13 cellular contexts compared by ENCODE assay signal in genomic region chr7:107937514-107937913, GRCh38. TPM values are rescaled to one million over a fixed set of nuclear protein-coding genes. Genes with fewer than 3 reads are reported as not detected.
DNase-seq lines count a peak whose midpoint lies in the region; ATAC-seq and TF ChIP-seq lines count a peak whose summit lies in the region.
"Had no signal": no experiment of that assay in that cellular context is flagged by ENCODE, and none has a peak within 500 bp of the region (broad histone marks: within the 10 kb centered on the region; RNA-seq: fewer than 3 reads in every experiment).

No MANE protein-coding gene starts in this region.

- H3K4me1 Mint-ChIP-seq in HFFc6 (ENCODE audit: low read depth): peaks cover 90% of the 10 kb centered on the region
- H3K4me1 Mint-ChIP-seq: activated B cell treated with CpG ODN at 0.5 μM for 24 hours; stimulated activated naive B cell treated with anti-CD40 and anti-IgM and Interleukin-4, amounts not matched to agents 10 μg/mL and 1 μg/mL and 100 μg/mL, for 72 hours had no signal

- ATAC-seq in HG03469 (IDR thresholded peaks at IDR 0.05; ENCODE audit: unreplicated experiment) (no peak), GM21526 (IDR thresholded peaks at IDR 0.05; ENCODE audit: low FRiP score, unreplicated experiment) (no peak), upper lobe of right lung (no peak)
- ATAC-seq: effector memory CD8-positive, alpha-beta T cell; stimulated activated naive B cell treated with anti-CD40 and anti-IgM and Interleukin-4, amounts not matched to agents 10 μg/mL and 1 μg/mL and 100 μg/mL, for 72 hours had no signal

- H3K4me3 ChIP-seq in skeletal muscle tissue (ENCODE audit: low read length in 3 of 3) (no peak overlapping the region), upper lobe of right lung (no peak overlapping the region)

- peaks cover 14 to 30% (median 20%) of the 10 kb centered on the region in 3 donors for H3K4me1 ChIP-seq in skeletal muscle tissue (ENCODE audit: control insufficient read depth in 3 of 3, insufficient read depth in 3 of 3, low read length in 3 of 3)
- H3K4me1 ChIP-seq in upper lobe of right lung: peaks cover 6% of the 10 kb centered on the region

- H3K27me3 Mint-ChIP-seq in HFFc6 (ENCODE audit: insufficient read depth): peaks cover 4% of the 10 kb centered on the region; the same call in 1 of the 2 replicates
- H3K27me3 Mint-ChIP-seq: activated B cell treated with CpG ODN at 0.5 μM for 24 hours; effector memory CD8-positive, alpha-beta T cell; stimulated activated naive B cell treated with anti-CD40 and anti-IgM and Interleukin-4, amounts not matched to agents 10 μg/mL and 1 μg/mL and 100 μg/mL, for 72 hours had no signal

- no peak for DNase-seq in HFFc6
- DNase-seq in amniotic epithelial cell (ENCODE audit: low read depth): peak; percentile 43
- DNase-seq in iris pigment epithelial cell (ENCODE audit: low read depth): peak; percentile 65
- no peak for DNase-seq in upper lobe of right lung
- DNase-seq in dedifferentiated amniotic fluid mesenchymal stem cell (ENCODE audit: extremely low spot score): no peak
- DNase-seq: activated B cell treated with CpG ODN at 0.5 μM for 24 hours; effector memory CD8-positive, alpha-beta T cell; head of caudate nucleus; NCI-H1105; stimulated activated naive B cell treated with anti-CD40 and anti-IgM and Interleukin-4, amounts not matched to agents 10 μg/mL and 1 μg/mL and 100 μg/mL, for 72 hours had no signal

- H3K27ac ChIP-seq in skeletal muscle tissue (ENCODE audit: low read depth, low read length) (peak overlapping the region; percentile 5), upper lobe of right lung (no peak overlapping the region)

- no peaks in the 10 kb centered on the region for H3K9me3 ChIP-seq in skeletal muscle tissue (ENCODE audit: control insufficient read depth in 3 of 3, low read length in 3 of 3)
- no peaks in the 10 kb centered on the region for H3K9me3 ChIP-seq in upper lobe of right lung

- H3K9me3 Mint-ChIP-seq in HFFc6: no peaks in the 10 kb centered on the region
- H3K9me3 Mint-ChIP-seq: activated B cell treated with CpG ODN at 0.5 μM for 24 hours; effector memory CD8-positive, alpha-beta T cell; stimulated activated naive B cell treated with anti-CD40 and anti-IgM and Interleukin-4, amounts not matched to agents 10 μg/mL and 1 μg/mL and 100 μg/mL, for 72 hours had no signal

- no peak overlapping the region for H3K9ac ChIP-seq in skeletal muscle tissue (ENCODE audit: low read depth in 1 of 3, low read length in 3 of 3)

- intact Hi-C loops in upper lobe of right lung (cut with DNase I): no loop called here

- H3K36me3 ChIP-seq in skeletal muscle tissue (ENCODE audit: control insufficient read depth in 3 of 3, insufficient read depth in 3 of 3, low read length in 3 of 3) (peaks cover 8 to 25% (median 10%) of the 10 kb centered on the region in 3 donors), upper lobe of right lung (peaks cover 22% of the 10 kb centered on the region)

- H3K4me3 Mint-ChIP-seq in HFFc6: no peak overlapping the region
- H3K4me3 Mint-ChIP-seq: activated B cell treated with CpG ODN at 0.5 μM for 24 hours; effector memory CD8-positive, alpha-beta T cell; stimulated activated naive B cell treated with anti-CD40 and anti-IgM and Interleukin-4, amounts not matched to agents 10 μg/mL and 1 μg/mL and 100 μg/mL, for 72 hours had no signal

- no peak for TF ChIP-seq CTCF in HFFc6 (IDR thresholded peaks at IDR 0.05)
- no peak for TF ChIP-seq CTCF in upper lobe of right lung (IDR thresholded peaks at IDR 0.05)

- H3K36me3 Mint-ChIP-seq in HFFc6 (ENCODE audit: low read depth): peaks cover 40% of the 10 kb centered on the region

- H3K27me3 ChIP-seq in skeletal muscle tissue (ENCODE audit: control insufficient read depth in 3 of 3, insufficient read depth in 3 of 3, low read length in 3 of 3) (no peaks in the 10 kb centered on the region), upper lobe of right lung (no peaks in the 10 kb centered on the region)

- H3K27ac Mint-ChIP-seq in HFFc6: peak overlapping the region; percentile 88
- H3K27ac Mint-ChIP-seq: activated B cell treated with CpG ODN at 0.5 μM for 24 hours; effector memory CD8-positive, alpha-beta T cell; stimulated activated naive B cell treated with anti-CD40 and anti-IgM and Interleukin-4, amounts not matched to agents 10 μg/mL and 1 μg/mL and 100 μg/mL, for 72 hours had no signal

RNA-seq across cellular contexts. Expression of gene DLD, which starts 46.5 kb away (rescaled TPM):
- 10 to 100 TPM; 76.8 to 87.4 (median 82.5) TPM for total RNA-seq in HFFc6 (2021; fragmentation: NEBNext Ultra II Directional; extraction: Animal tissue kit (Norgen Biotek cat#: 25700))
- total RNA-seq in skeletal muscle tissue (69.4 TPM), upper lobe of right lung (65.6 TPM)

Comparison
In these comparisons a context has a peak if more than half of its experiments do, and no peak if none do; other contexts are left out.
1. DNase-seq: peak in amniotic epithelial cell (single experiment) and iris pigment epithelial cell (single experiment); none in HFFc6 (single experiment), upper lobe of right lung (single experiment) and dedifferentiated amniotic fluid mesenchymal stem cell (single experiment).